In the genomic region with DNA sequence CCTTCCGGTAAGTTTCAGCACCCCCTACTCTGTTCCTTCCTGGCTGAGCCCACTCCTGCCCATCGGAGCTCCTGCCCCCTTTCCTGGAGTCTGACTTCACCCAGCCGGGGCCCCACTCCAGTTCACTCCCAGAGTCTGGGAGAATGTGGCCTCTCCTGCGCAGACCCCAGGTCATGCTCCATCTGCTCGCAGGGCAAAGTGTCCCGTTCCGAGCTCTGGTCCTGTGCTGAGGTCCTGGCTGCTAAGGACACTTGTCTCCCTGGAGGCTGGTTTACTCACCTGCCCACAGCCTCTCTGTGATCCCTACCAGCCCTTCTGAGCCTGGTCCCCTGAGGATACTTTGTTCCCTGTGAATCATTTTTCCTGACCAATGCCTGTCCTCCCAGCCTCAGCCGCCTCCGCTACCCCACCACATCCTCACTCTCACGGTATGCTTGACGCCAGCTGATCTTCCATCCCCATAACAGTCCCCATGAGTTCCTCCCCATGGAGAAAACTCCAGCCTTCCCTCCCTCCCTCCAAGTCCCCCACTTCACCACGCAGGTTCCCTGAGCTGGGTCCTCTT, we compare ENCODE assay signal across 9 cellular contexts. TPM values are rescaled to one million over a fixed set of nuclear protein-coding genes. Genes with fewer than 3 reads are reported as not detected.
DNase-seq lines count a peak whose midpoint lies in the region; ATAC-seq and TF ChIP-seq lines count a peak whose summit lies in the region.
"Had no signal": no experiment of that assay in that cellular context is flagged by ENCODE, and none has a peak within 500 bp of the region (broad histone marks: within the 10 kb centered on the region; RNA-seq: fewer than 3 reads in every experiment).

No MANE protein-coding gene starts in this region.

- no peak for ATAC-seq in activated CD4-positive, alpha-beta T cell treated with anti-CD3 and anti-CD28 coated beads for 36 hours
- ATAC-seq in activated naive CD8-positive, alpha-beta T cell treated with anti-CD3 and anti-CD28 coated beads, Interleukin-2, amount 50 U/mL, for 24 hours = no peak
- ATAC-seq in HG02870 (IDR thresholded peaks at IDR 0.05; ENCODE audit: unreplicated experiment) = no peak

- no peaks in the 10 kb centered on the region for H3K36me3 ChIP-seq in hepatocyte (replicated peaks; ENCODE audit: insufficient read depth, low read depth)

- no peak overlapping the region for H3K27ac Mint-ChIP-seq in activated CD4-positive, alpha-beta T cell treated with anti-CD3 and anti-CD28 coated beads for 36 hours
- H3K27ac Mint-ChIP-seq in activated naive CD8-positive, alpha-beta T cell treated with anti-CD3 and anti-CD28 coated beads, Interleukin-2, amount 50 U/mL, for 24 hours = no peak overlapping the region

- intact Hi-C loops in activated CD4-positive, alpha-beta T cell treated with anti-CD3 and anti-CD28 coated beads for 36 hours (cut with DNase I, micrococcal nuclease) = no loop called here

- peaks cover 4% of the 10 kb centered on the region for H3K9me3 Mint-ChIP-seq in activated CD4-positive, alpha-beta T cell treated with anti-CD3 and anti-CD28 coated beads for 36 hours (ENCODE audit: low read depth)
- peaks cover 4% of the 10 kb centered on the region for H3K9me3 Mint-ChIP-seq in activated naive CD8-positive, alpha-beta T cell treated with anti-CD3 and anti-CD28 coated beads, Interleukin-2, amount 50 U/mL, for 24 hours

- peak overlapping the region; percentile 95 for H3K4me2 ChIP-seq in hepatocyte

- H3K27me3 Mint-ChIP-seq in activated CD4-positive, alpha-beta T cell treated with anti-CD3 and anti-CD28 coated beads for 36 hours = peaks cover 14% of the 10 kb centered on the region
- peaks cover 13% of the 10 kb centered on the region for H3K27me3 Mint-ChIP-seq in activated naive CD8-positive, alpha-beta T cell treated with anti-CD3 and anti-CD28 coated beads, Interleukin-2, amount 50 U/mL, for 24 hours

- 58% methylated on average over 12 of the region's 12 CpGs for WGBS in hepatocyte (ENCODE audit: low lambda C conversion rate, missing lambda C conversion rate)

- peaks cover 17% of the 10 kb centered on the region for H3K4me1 ChIP-seq in hepatocyte (ENCODE audit: insufficient read depth)

- no peak overlapping the region for H3K4me3 ChIP-seq in hepatocyte

- no peak for TF ChIP-seq CTCF in hepatocyte (IDR thresholded peaks at IDR 0.05; ENCODE audit: poor library complexity)

- H2AFZ ChIP-seq in hepatocyte = no peak overlapping the region

- CTCF ChIA-PET in activated CD4-positive, alpha-beta T cell treated with anti-CD3 and anti-CD28 coated beads for 36 hours (lab: Charles Lee) = no interaction called here

- H3K4me3 Mint-ChIP-seq in activated CD4-positive, alpha-beta T cell treated with anti-CD3 and anti-CD28 coated beads for 36 hours = peak overlapping the region; percentile 23
- H3K4me3 Mint-ChIP-seq in activated naive CD8-positive, alpha-beta T cell treated with anti-CD3 and anti-CD28 coated beads, Interleukin-2, amount 50 U/mL, for 24 hours = peak overlapping the region; percentile 45

- no peaks in the 10 kb centered on the region for H3K9me3 ChIP-seq in hepatocyte (ENCODE audit: low read depth)

- no peak for DNase-seq in activated CD4-positive, alpha-beta T cell treated with anti-CD3 and anti-CD28 coated beads for 36 hours
- DNase-seq in activated CD4-positive, alpha-beta T cell treated with anti-CD3 and anti-CD28 coated beads for 1 hour = no peak
- DNase-seq in activated naive CD8-positive, alpha-beta T cell treated with anti-CD3 and anti-CD28 coated beads, Interleukin-2, amount 50 U/mL, for 24 hours = no peak
- DNase-seq in hepatocyte (ENCODE audit: low spot score) (peak; percentile 62), stromal cell of bone marrow (ENCODE audit: low read depth) (peak; percentile 96), NCI-H446 (lab: John Stamatoyannopoulos, UW) (no peak), NCI-H1092 (lab: John Stamatoyannopoulos, UW) (no peak)

- H3K79me2 ChIP-seq in hepatocyte = no peaks in the 10 kb centered on the region

- H3K36me3 Mint-ChIP-seq in activated CD4-positive, alpha-beta T cell treated with anti-CD3 and anti-CD28 coated beads for 36 hours (ENCODE audit: low read depth) = peaks cover 2% of the 10 kb centered on the region
- H3K36me3 Mint-ChIP-seq in activated naive CD8-positive, alpha-beta T cell treated with anti-CD3 and anti-CD28 coated beads, Interleukin-2, amount 50 U/mL, for 24 hours (ENCODE audit: low read depth) = peaks cover 1% of the 10 kb centered on the region

- H3K4me1 Mint-ChIP-seq in activated CD4-positive, alpha-beta T cell treated with anti-CD3 and anti-CD28 coated beads for 36 hours = peaks cover 23% of the 10 kb centered on the region
- H3K4me1 Mint-ChIP-seq in activated naive CD8-positive, alpha-beta T cell treated with anti-CD3 and anti-CD28 coated beads, Interleukin-2, amount 50 U/mL, for 24 hours = peaks cover 25% of the 10 kb centered on the region

- H3K27ac ChIP-seq in hepatocyte = no peak overlapping the region
- H3K27ac ChIP-seq: C4-2B had no signal

- POLR2A ChIA-PET in activated CD4-positive, alpha-beta T cell treated with anti-CD3 and anti-CD28 coated beads for 36 hours (lab: Charles Lee) = interaction anchor here (0.6 kb wide), 1 partner anchor 382 kb away, joined by 3 read pairs; no protein-coding TSS in a partner anchor

- no peaks in the 10 kb centered on the region for H3K9me2 ChIP-seq in hepatocyte (replicated peaks; ENCODE audit: insufficient read depth)

- no peaks in the 10 kb centered on the region for H4K20me1 ChIP-seq in hepatocyte (ENCODE audit: insufficient read depth, poor library complexity, severe bottlenecking)

- peaks cover 9% of the 10 kb centered on the region for H3K27me3 ChIP-seq in hepatocyte

RNA-seq across cellular contexts. Expression of a gene that starts 0.5 kb away (rescaled TPM):
- under 1 TPM in 1 of 2 experiments, not detected in 1; 0.21 TPM for total RNA-seq in activated CD4-positive, alpha-beta T cell treated with anti-CD3 and anti-CD28 coated beads for 36 hours
- total RNA-seq in hepatocyte = 1.1 and 1.4 TPM in 2 replicates
- polyA plus RNA-seq in hepatocyte = 0.89 and 1.9 TPM in 2 replicates

RNA-seq across cellular contexts. Expression of a gene that starts 13.9 kb away (rescaled TPM):
- total RNA-seq in activated CD4-positive, alpha-beta T cell treated with anti-CD3 and anti-CD28 coated beads for 36 hours = 10 to 100 TPM; 38.8 to 41.5 TPM
- total RNA-seq in hepatocyte = 507 and 562 TPM in 2 replicates
- polyA plus RNA-seq in hepatocyte = 1,181 and 1,283 TPM in 2 replicates

RNA-seq across cellular contexts. Expression of a gene that starts 52.9 kb away (rescaled TPM):
- total RNA-seq in activated CD4-positive, alpha-beta T cell treated with anti-CD3 and anti-CD28 coated beads for 36 hours = not detected
- total RNA-seq in hepatocyte = not detected in 2 replicates
- not detected in 2 replicates for polyA plus RNA-seq in hepatocyte

Comparison
In these comparisons a context has a peak if more than half of its experiments do, and no peak if none do; other contexts are left out.
1. DNase-seq: peak in hepatocyte (single experiment) and stromal cell of bone marrow (single experiment); none in activated CD4-positive, alpha-beta T cell treated with anti-CD3 and anti-CD28 coated beads for 36 hours (single experiment), activated CD4-positive, alpha-beta T cell treated with anti-CD3 and anti-CD28 coated beads for 1 hour (single experiment), activated naive CD8-positive, alpha-beta T cell treated with anti-CD3 and anti-CD28 coated beads, Interleukin-2, amount 50 U/mL, for 24 hours (single experiment), NCI-H446 (0 of 2) and NCI-H1092 (single experiment).
2. RNA of a gene that starts 13.9 kb away (total RNA-seq): 507 to 562 TPM in hepatocyte; 38.8 to 41.5 TPM in activated CD4-positive, alpha-beta T cell treated with anti-CD3 and anti-CD28 coated beads for 36 hours; every median in the first group is over 10 times any median in the second.